In the genomic region with DNA sequence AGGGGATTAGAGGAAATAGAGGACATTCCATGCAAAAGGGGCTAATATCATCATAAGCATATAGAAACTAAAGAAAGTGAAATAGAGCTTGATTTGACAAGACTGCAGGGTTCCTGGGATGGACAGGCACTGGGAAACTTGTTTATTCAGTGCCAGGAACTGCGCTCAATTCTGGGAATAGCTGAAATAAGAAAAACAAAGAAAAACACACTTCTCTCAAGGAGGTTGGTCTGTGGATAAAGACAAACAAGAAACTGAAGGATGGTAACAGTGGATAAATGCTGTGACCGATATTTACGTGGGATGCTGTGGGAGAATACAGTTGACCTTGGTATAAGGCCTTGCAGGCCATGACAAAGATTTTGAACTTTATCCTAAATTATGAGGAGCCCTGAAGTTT, we compare ENCODE assay signal across 24 cellular contexts.
"Had no signal": no experiment of that assay in that cellular context is flagged by ENCODE, and none has a peak within 500 bp of the region (broad histone marks: within the 10 kb centered on the region; RNA-seq: fewer than 3 reads in every experiment).

No MANE protein-coding gene starts in this region.

- FAIRE-seq: colon, frontal cortex, keratinocyte had no signal

- H3K4me1 ChIP-seq: lower lobe of right lung, neural progenitor cell, prostate gland, right atrium auricular region had no signal

- H3K9ac ChIP-seq: neural progenitor cell had no signal

- DNase-seq: dorsolateral prefrontal cortex; effector CD4-positive, alpha-beta T cell; hypothalamus; immature natural killer cell; left ventricle myocardium superior; lower lobe of right lung; mucosa of descending colon; naive B cell; stimulated activated CD4-positive, alpha-beta T cell treated with anti-CD3 and anti-CD28 coated beads, Interleukin-2, amount 100 ng/mL, for 24 hours; stimulated activated CD4-positive, alpha-beta T cell treated with anti-CD3 and anti-CD28 coated beads, Interleukin-4, amount 100 ng/mL, for 4 hours; stimulated activated naive CD8-positive, alpha-beta T cell treated with anti-CD3 and anti-CD28 coated beads, Interleukin-15, Interleukin-2, amounts not matched to agents 100 U/mL and 50 U/mL, for 24 hours; substantia nigra; testis; tibial artery had no signal

- H3K4me2 ChIP-seq: neural progenitor cell had no signal

- H3K27ac ChIP-seq: lower lobe of right lung, neural progenitor cell, prostate gland, right atrium auricular region, testis, tibial artery had no signal

- ATAC-seq: left ventricle myocardium superior; lower lobe of right lung; mucosa of descending colon; natural killer cell treated with Interleukin-12 subunit alpha and Interleukin-12 subunit beta and Interleukin-15 and Interleukin-18, amount 100 ng/mL, for 72 hours; sciatic nerve; stimulated activated memory B cell treated with anti-CD40 and anti-IgM and Interleukin-4, amounts not matched to agents 10 μg/mL and 1 μg/mL and 100 μg/mL, for 72 hours; stimulated activated naive CD8-positive, alpha-beta T cell treated with anti-CD3 and anti-CD28 coated beads, Interleukin-15, Interleukin-2, amounts not matched to agents 100 U/mL and 50 U/mL, for 24 hours had no signal

- H3K9me3 ChIP-seq: lower lobe of right lung, mucosa of descending colon, prostate gland, right atrium auricular region, testis, tibial artery had no signal

- H3K36me3 ChIP-seq: lower lobe of right lung, neural progenitor cell, prostate gland, right atrium auricular region, tibial artery had no signal

- H2AFZ ChIP-seq: neural progenitor cell had no signal

- H3K27me3 ChIP-seq: dorsolateral prefrontal cortex, neural progenitor cell, right atrium auricular region, testis, tibial artery had no signal

- H3K4me3 ChIP-seq: lower lobe of right lung, mucosa of descending colon, neural progenitor cell, prostate gland, right atrium auricular region, smooth muscle cell, testis, tibial artery had no signal
